ENCODE assay signal across 8 cellular contexts in genomic region chr19:4375164-4375619, GRCh38. TPM values are rescaled to one million over a fixed set of nuclear protein-coding genes. Genes with fewer than 3 reads are reported as not detected.
A peak's percentile ranks its signal among the peaks of the same experiment; 100 is the strongest.
DNase-seq lines count a peak whose midpoint lies in the region; ATAC-seq, FAIRE-seq and TF ChIP-seq lines count a peak whose summit lies in the region.

No MANE protein-coding gene starts in this region.

- no peak overlapping the region for H3K4me3 ChIP-seq in HUES64 (ENCODE audit: low read length)
- no peak overlapping the region for H3K4me3 ChIP-seq in kidney (ENCODE audit: low read length in 2 of 2)
- no peak overlapping the region for H3K4me3 ChIP-seq in testis

- peak overlapping the region; percentile 82 for H3K27ac ChIP-seq in HUES64 (ENCODE audit: low read depth, low read length)
- H3K27ac ChIP-seq in kidney (ENCODE audit: low read depth in 2 of 2, low read length in 2 of 2) = peak overlapping the region; percentile 79 to 89
- H3K27ac ChIP-seq in testis = peak overlapping the region; percentile 9 to 73

- TF ChIP-seq POLR2A in testis (IDR thresholded peaks at IDR 0.05) (no peak), GM12891 (IDR thresholded peaks at IDR 0.05; ENCODE audit: low read depth, low read length) (no peak)

- CTCF ChIA-PET in activated CD4-positive, alpha-beta memory T cell treated with anti-CD3 and anti-CD28 coated beads, Interleukin-2, amount 10 ng/mL, durations not matched to agents 7 days and 5 days (lab: Charles Lee) = interaction anchor here (0.9 to 1.1 kb wide), 2 partner anchors 20 to 27 kb away, joined by 4 to 5 read pairs; partner anchors contain the start of gene CHAF1A

- peaks cover 79% of the 10 kb centered on the region for H3K4me1 Mint-ChIP-seq in activated CD4-positive, alpha-beta memory T cell treated with anti-CD3 and anti-CD28 coated beads, Interleukin-2, amount 10 ng/mL, durations not matched to agents 7 days and 5 days

- intact Hi-C loops in kidney (cut with DNase I) = no loop called here
- intact Hi-C loops in testis (cut with DNase I; ENCODE audit: low total_unique reads) = no loop called here

- no peak for ATAC-seq in HG03135 (IDR thresholded peaks at IDR 0.05; ENCODE audit: unreplicated experiment)
- no peak for ATAC-seq in HG03045 (IDR thresholded peaks at IDR 0.05; ENCODE audit: unreplicated experiment)
- no peak for ATAC-seq in activated naive CD4-positive, alpha-beta T cell treated with anti-CD3 and anti-CD28 coated beads, Interleukin-2, amount 50 U/mL, for 72 hours

- H3K9me3 Mint-ChIP-seq in activated CD4-positive, alpha-beta memory T cell treated with anti-CD3 and anti-CD28 coated beads, Interleukin-2, amount 10 ng/mL, durations not matched to agents 7 days and 5 days = no peaks in the 10 kb centered on the region
- no peaks in the 10 kb centered on the region for H3K9me3 Mint-ChIP-seq in activated naive CD4-positive, alpha-beta T cell treated with anti-CD3 and anti-CD28 coated beads, Interleukin-2, amount 50 U/mL, for 72 hours

- H3K36me3 ChIP-seq in HUES64 (ENCODE audit: insufficient read depth, low read length) = no peaks in the 10 kb centered on the region
- no peaks in the 10 kb centered on the region for H3K36me3 ChIP-seq in kidney (ENCODE audit: control insufficient read depth in 1 of 2, insufficient read depth in 2 of 2, low read length in 2 of 2)
- H3K36me3 ChIP-seq in testis (ENCODE audit: low read depth, missing control alignments) = no peaks in the 10 kb centered on the region

- 73% methylated on average over 8 of the region's 8 CpGs for WGBS in HUES64
- 66 to 70% methylated on average over 7 to 8 of the region's 8 CpGs for WGBS in testis, 2 donors

- peak overlapping the region; percentile 46 for H3K9ac ChIP-seq in HUES64 (ENCODE audit: low read depth, low read length)
- H3K9ac ChIP-seq in kidney (ENCODE audit: low read length in 2 of 2) = peak overlapping the region in 1 of 2 donors; percentile 40

- H3K36me3 Mint-ChIP-seq in activated CD4-positive, alpha-beta memory T cell treated with anti-CD3 and anti-CD28 coated beads, Interleukin-2, amount 10 ng/mL, durations not matched to agents 7 days and 5 days (ENCODE audit: low read depth) = peaks cover 15% of the 10 kb centered on the region
- peaks cover 0 to 4% of the 10 kb centered on the region in 2 donors for H3K36me3 Mint-ChIP-seq in activated naive CD4-positive, alpha-beta T cell treated with anti-CD3 and anti-CD28 coated beads, Interleukin-2, amount 50 U/mL, for 72 hours

- DNase-seq in activated CD4-positive, alpha-beta memory T cell treated with anti-CD3 and anti-CD28 coated beads, Interleukin-2, amount 10 ng/mL, durations not matched to agents 7 days and 5 days = no peak
- peak; percentile 91 for DNase-seq in kidney
- DNase-seq in testis = no peak
- no peak for DNase-seq in GM12891 (ENCODE audit: insufficient read length, low spot score)
- no peak for DNase-seq in activated naive CD4-positive, alpha-beta T cell treated with anti-CD3 and anti-CD28 coated beads, Interleukin-2, amount 50 U/mL, for 72 hours (ENCODE audit: low spot score in 2 of 2)

- no peaks in the 10 kb centered on the region for H3K27me3 Mint-ChIP-seq in activated CD4-positive, alpha-beta memory T cell treated with anti-CD3 and anti-CD28 coated beads, Interleukin-2, amount 10 ng/mL, durations not matched to agents 7 days and 5 days

- H3K4me1 ChIP-seq in HUES64 (ENCODE audit: insufficient read depth, low read length) (peaks cover 33% of the 10 kb centered on the region), kidney (ENCODE audit: control insufficient read depth in 1 of 2, insufficient read depth in 1 of 2, low read depth in 1 of 2, low read length in 2 of 2) (peaks cover 42 to 65% of the 10 kb centered on the region in 2 donors), testis (peaks cover 60% of the 10 kb centered on the region)

- TF ChIP-seq CTCF in kidney (IDR thresholded peaks at IDR 0.05; ENCODE audit: borderline replicate concordance, extremely low read depth, insufficient read depth) (no peak), testis (IDR thresholded peaks at IDR 0.05) (no peak)

- FAIRE-seq in kidney (lab: Jason Lieb, UNC) (no peak), GM12891 (lab: Jason Lieb, UNC) (no peak)

- no peaks in the 10 kb centered on the region for H3K9me3 ChIP-seq in HUES64 (ENCODE audit: insufficient read depth, low read depth, low read length)
- no peaks in the 10 kb centered on the region for H3K9me3 ChIP-seq in kidney (ENCODE audit: control insufficient read depth in 1 of 2, low read length in 2 of 2)
- no peaks in the 10 kb centered on the region for H3K9me3 ChIP-seq in testis

- POLR2A ChIA-PET in activated CD4-positive, alpha-beta memory T cell treated with anti-CD3 and anti-CD28 coated beads, Interleukin-2, amount 10 ng/mL, durations not matched to agents 7 days and 5 days (lab: Charles Lee) = interaction anchor here (1.2 to 1.9 kb wide), 2 partner anchors 13 to 18 kb away, joined by 4 to 7 read pairs; no protein-coding TSS in a partner anchor

- H3K4me3 Mint-ChIP-seq in activated CD4-positive, alpha-beta memory T cell treated with anti-CD3 and anti-CD28 coated beads, Interleukin-2, amount 10 ng/mL, durations not matched to agents 7 days and 5 days = no peak overlapping the region

- peak overlapping the region; percentile 52 for H3K27ac Mint-ChIP-seq in activated CD4-positive, alpha-beta memory T cell treated with anti-CD3 and anti-CD28 coated beads, Interleukin-2, amount 10 ng/mL, durations not matched to agents 7 days and 5 days
- H3K27ac Mint-ChIP-seq in activated naive CD4-positive, alpha-beta T cell treated with anti-CD3 and anti-CD28 coated beads, Interleukin-2, amount 50 U/mL, for 72 hours = no peak overlapping the region

- H3K27me3 ChIP-seq in HUES64 (ENCODE audit: insufficient read depth, low read length) = no peaks in the 10 kb centered on the region
- H3K27me3 ChIP-seq in testis = no peaks in the 10 kb centered on the region

TF ChIP-seq in GM12891, 5 proteins besides CTCF, POLR2A, EP300 and RAD21:
- TF ChIP-seq POLR2AphosphoS5 (IDR thresholded peaks at IDR 0.05; ENCODE audit: low read depth, low read length) = no peak
- TF ChIP-seq POU2F2 (IDR thresholded peaks at IDR 0.05; ENCODE audit: low read depth, low read length) = no peak
- TF ChIP-seq SPI1 (IDR thresholded peaks at IDR 0.05; ENCODE audit: low read depth, low read length) = no peak
- no peak for TF ChIP-seq PAX5 (IDR thresholded peaks at IDR 0.05; ENCODE audit: insufficient read depth, low read length, severe bottlenecking)

RNA-seq across cellular contexts. Expression of gene SH3GL1, which starts 25.2 kb away (rescaled TPM):
- 79.1 TPM for polyA plus RNA-seq in HUES64 (2013, experiment 1 of 2)
- polyA plus RNA-seq in HUES64 (2013, experiment 2 of 2) = 76.6 TPM
- 10 to 100 TPM; 62.1 to 64.0 TPM for total RNA-seq in activated CD4-positive, alpha-beta memory T cell treated with anti-CD3 and anti-CD28 coated beads, Interleukin-2, amount 10 ng/mL, durations not matched to agents 7 days and 5 days
- 52.7 TPM for total RNA-seq in kidney
- 34.8 TPM for polyA plus RNA-seq in kidney (ENCODE audit: insufficient read depth, low read depth, low replicate concordance)
- 10 to 100 TPM; 41.6 to 53.4 TPM for total RNA-seq in testis
- polyA plus RNA-seq in testis (ENCODE audit: insufficient read depth, low read depth, low replicate concordance) = 47.3 TPM
- 25.7 TPM for polyA plus RNA-seq in GM12891 (2012; ENCODE audit: low read depth, missing spikeins)
- 10 to 100 TPM; 40.9 to 53.4 TPM for total RNA-seq in activated naive CD4-positive, alpha-beta T cell treated with anti-CD3 and anti-CD28 coated beads, Interleukin-2, amount 50 U/mL, for 72 hours

RNA-seq across cellular contexts. Expression of gene CHAF1A, which starts 27.2 kb away (rescaled TPM):
- 70.0 TPM for polyA plus RNA-seq in HUES64 (2013, experiment 1 of 2)
- polyA plus RNA-seq in HUES64 (2013, experiment 2 of 2) = 65.6 TPM
- 10 to 100 TPM; 71.7 to 82.5 TPM for total RNA-seq in activated CD4-positive, alpha-beta memory T cell treated with anti-CD3 and anti-CD28 coated beads, Interleukin-2, amount 10 ng/mL, durations not matched to agents 7 days and 5 days
- total RNA-seq in kidney (10.0 TPM), testis (10 to 100 TPM; 28.6 to 37.7 TPM)
- polyA plus RNA-seq in kidney (ENCODE audit: insufficient read depth, low read depth, low replicate concordance) (2.7 TPM), testis (ENCODE audit: insufficient read depth, low read depth, low replicate concordance) (24.1 TPM)
- 21.8 TPM for polyA plus RNA-seq in GM12891 (2012; ENCODE audit: low read depth, missing spikeins)
- total RNA-seq in activated naive CD4-positive, alpha-beta T cell treated with anti-CD3 and anti-CD28 coated beads, Interleukin-2, amount 50 U/mL, for 72 hours = 10 to 100 TPM; 67.1 to 93.6 TPM

RNA-seq across cellular contexts. Expression of gene MPND, which starts 31.8 kb away (rescaled TPM):
- polyA plus RNA-seq in HUES64 (2013, experiment 1 of 2) = 22.9 TPM
- 19.0 TPM for polyA plus RNA-seq in HUES64 (2013, experiment 2 of 2)
- 10 to 100 TPM; 19.1 to 20.4 TPM for total RNA-seq in activated CD4-positive, alpha-beta memory T cell treated with anti-CD3 and anti-CD28 coated beads, Interleukin-2, amount 10 ng/mL, durations not matched to agents 7 days and 5 days
- total RNA-seq in kidney = 24.1 TPM
- polyA plus RNA-seq in kidney (ENCODE audit: insufficient read depth, low read depth, low replicate concordance) = 43.5 TPM
- 10 to 100 TPM in 1 of 2 donors, 1 to 10 TPM in 1; 9.1 to 13.3 TPM for total RNA-seq in testis
- polyA plus RNA-seq in testis (ENCODE audit: insufficient read depth, low read depth, low replicate concordance) = 14.3 TPM
- polyA plus RNA-seq in GM12891 (2012; ENCODE audit: low read depth, missing spikeins) = 14.6 TPM
- total RNA-seq in activated naive CD4-positive, alpha-beta T cell treated with anti-CD3 and anti-CD28 coated beads, Interleukin-2, amount 50 U/mL, for 72 hours = 10 to 100 TPM; 18.4 to 22.0 TPM

RNA-seq across cellular contexts. Expression of gene STAP2, which starts 36.6 kb away (rescaled TPM):
- 9.6 TPM for polyA plus RNA-seq in HUES64 (2013, experiment 1 of 2)
- 10.1 TPM for polyA plus RNA-seq in HUES64 (2013, experiment 2 of 2)
- 1 to 10 TPM; 8.3 to 8.6 TPM for total RNA-seq in activated CD4-positive, alpha-beta memory T cell treated with anti-CD3 and anti-CD28 coated beads, Interleukin-2, amount 10 ng/mL, durations not matched to agents 7 days and 5 days
- 32.3 TPM for total RNA-seq in kidney
- polyA plus RNA-seq in kidney (ENCODE audit: insufficient read depth, low read depth, low replicate concordance) = 61.5 TPM
- 1 to 10 TPM; 5.3 to 6.4 TPM for total RNA-seq in testis
- polyA plus RNA-seq in testis (ENCODE audit: insufficient read depth, low read depth, low replicate concordance) = 6.2 TPM
- 6.7 TPM for polyA plus RNA-seq in GM12891 (2012; ENCODE audit: low read depth, missing spikeins)
- 10 to 100 TPM; 17.4 to 22.3 TPM for total RNA-seq in activated naive CD4-positive, alpha-beta T cell treated with anti-CD3 and anti-CD28 coated beads, Interleukin-2, amount 50 U/mL, for 72 hours
